ENCODE assay signal across 22 cellular contexts in genomic region chr20:32609993-32610896, GRCh38. TPM values are rescaled to one million over a fixed set of nuclear protein-coding genes. Genes with fewer than 3 reads are reported as not detected.
DNase-seq lines count a peak whose midpoint lies in the region; ATAC-seq and TF ChIP-seq lines count a peak whose summit lies in the region.
"Had no signal": no experiment of that assay in that cellular context is flagged by ENCODE, and none has a peak within 500 bp of the region (broad histone marks: within the 10 kb centered on the region; RNA-seq: fewer than 3 reads in every experiment).

No MANE protein-coding gene starts in this region.

- peaks cover 23% of the 10 kb centered on the region for H3K27me3 Mint-ChIP-seq in glutamatergic neuron (ENCODE audit: unreplicated experiment)

- no peaks in the 10 kb centered on the region for H3K36me3 Mint-ChIP-seq in glutamatergic neuron (ENCODE audit: unreplicated experiment)

- in situ Hi-C loops in GM13977 (cut with MboI; ENCODE audit: low pct_unique_long_range_greater_than_20kb, low sequenced_read_pairs, unreplicated experiment) = no loop called here

- no peaks in the 10 kb centered on the region for H3K9me3 ChIP-seq in esophagus muscularis mucosa
- H3K9me3 ChIP-seq: Caco-2, heart left ventricle, spleen, upper lobe of right lung had no signal

- ATAC-seq in HG03565 (IDR thresholded peaks at IDR 0.05; ENCODE audit: unreplicated experiment) = no peak
- ATAC-seq: activated T-cell treated with anti-CD3 and anti-CD28 coated beads, Interleukin-2, amount 50 U/mL, for 4 hours; GM23338; heart left ventricle; PC-3; upper lobe of right lung had no signal

- intact Hi-C loops in esophagus muscularis mucosa (cut with DNase I) = no loop called here

- H3K4me3 ChIP-seq in esophagus muscularis mucosa = no peak overlapping the region
- H3K4me3 ChIP-seq: dorsolateral prefrontal cortex, GM23338, heart left ventricle, spleen, upper lobe of right lung had no signal

- 82% methylated on average over 5 of the region's 15 CpGs for WGBS in esophagus muscularis mucosa

- peak overlapping the region; percentile 7 for H3K4me3 Mint-ChIP-seq in glutamatergic neuron (ENCODE audit: unreplicated experiment)
- H3K4me3 Mint-ChIP-seq: activated T-cell treated with anti-CD3 and anti-CD28 coated beads, Interleukin-2, amount 50 U/mL, for 4 hours; GM23338; memory B cell had no signal

- no peak for TF ChIP-seq CTCF in glutamatergic neuron (IDR thresholded peaks at IDR 0.05; ENCODE audit: partially characterized antibody, unreplicated experiment)
- TF ChIP-seq CTCF in esophagus muscularis mucosa (IDR thresholded peaks at IDR 0.05) = no peak
- TF ChIP-seq CTCF in GM13977 (IDR thresholded peaks at IDR 0.05; ENCODE audit: extremely low read depth, insufficient read depth, missing control alignments) = no peak

- H3K27ac ChIP-seq in esophagus muscularis mucosa (replicated peaks in 1 of 4) = no peak overlapping the region
- H3K27ac ChIP-seq: heart left ventricle, spleen, upper lobe of right lung had no signal

- no peaks in the 10 kb centered on the region for H3K36me3 ChIP-seq in esophagus muscularis mucosa
- H3K36me3 ChIP-seq: heart left ventricle, spleen, upper lobe of right lung had no signal

- no peak for TF ChIP-seq EP300 in esophagus muscularis mucosa (IDR thresholded peaks at IDR 0.05)

- no peak for TF ChIP-seq POLR2A in esophagus muscularis mucosa (IDR thresholded peaks at IDR 0.05; ENCODE audit: low read depth)

- no peak overlapping the region for H3K27ac Mint-ChIP-seq in glutamatergic neuron (ENCODE audit: unreplicated experiment)
- H3K27ac Mint-ChIP-seq: GM23338, memory B cell had no signal

- H3K4me1 ChIP-seq in esophagus muscularis mucosa = no peaks in the 10 kb centered on the region
- H3K4me1 ChIP-seq: Caco-2, upper lobe of right lung had no signal

- peaks cover 0 to 27% (median 0%) of the 10 kb centered on the region in 4 donors for H3K27me3 ChIP-seq in esophagus muscularis mucosa
- H3K27me3 ChIP-seq: dorsolateral prefrontal cortex, upper lobe of right lung had no signal

- peaks cover 28% of the 10 kb centered on the region for H3K4me1 Mint-ChIP-seq in glutamatergic neuron (ENCODE audit: low read depth, unreplicated experiment)

- H3K9me3 Mint-ChIP-seq in glutamatergic neuron (ENCODE audit: unreplicated experiment) = peaks cover 14% of the 10 kb centered on the region
- H3K9me3 Mint-ChIP-seq: activated T-cell treated with anti-CD3 and anti-CD28 coated beads, Interleukin-2, amount 50 U/mL, for 4 hours; GM23338 had no signal

- peak; percentile 73 to 83 for DNase-seq in NCI-H187 (lab: John Stamatoyannopoulos, UW)
- no peak for DNase-seq in NCI-H187 treated with DMSO at 0.1 percent for 48 hours (lab: John Stamatoyannopoulos, UW)
- DNase-seq in NCI-H1105 (lab: John Stamatoyannopoulos, UW) = peak; percentile 42
- peak; percentile 38 for DNase-seq in NCI-H524 treated with DMSO at 0.1 percent for 48 hours (lab: John Stamatoyannopoulos, UW)
- DNase-seq in glutamatergic neuron = peak; percentile 43
- DNase-seq in esophagus muscularis mucosa (ENCODE audit: extremely low spot score) = no peak
- no peak for DNase-seq in GM13977 (ENCODE audit: low spot score)
- DNase-seq: activated naive CD4-positive, alpha-beta T cell treated with anti-CD3 and anti-CD28 coated beads, Interleukin-2, amount 50 U/mL, for 16 hours; activated T-cell treated with anti-CD3 and anti-CD28 coated beads, Interleukin-2, amount 50 U/mL, for 4 hours; Caco-2; heart left ventricle; MM.1S; NCI-H2029; PC-3; SIG-M5; spleen; stimulated activated CD4-positive, alpha-beta T cell treated with anti-CD3 and anti-CD28 coated beads, Interleukin-4, amount 100 ng/mL, for 4 hours; upper lobe of right lung had no signal

RNA-seq across cellular contexts. Expression of gene NOL4L, which starts 25.1 kb away (rescaled TPM):
- total RNA-seq in glutamatergic neuron (ENCODE audit: unreplicated experiment) = 106 TPM
- total RNA-seq in esophagus muscularis mucosa = 10 to 100 TPM in 2 of 4 donors, 1 to 10 TPM in 2; 5.8 to 19.4 (median 12.8) TPM

Comparison
In these comparisons a context has a peak if more than half of its experiments do, and no peak if none do; other contexts are left out.
1. DNase-seq: peak in NCI-H187 (2 of 2), NCI-H1105 (single experiment), NCI-H524 treated with DMSO at 0.1 percent for 48 hours (single experiment) and glutamatergic neuron (single experiment); none in NCI-H187 treated with DMSO at 0.1 percent for 48 hours (single experiment), esophagus muscularis mucosa (single experiment) and GM13977 (single experiment).